Comparison of ENCODE assay signal across 18 cellular contexts in genomic region chr10:81957976-81958375, GRCh38.
"Had no signal": no experiment of that assay in that cellular context is flagged by ENCODE, and none has a peak within 500 bp of the region (broad histone marks: within the 10 kb centered on the region; RNA-seq: fewer than 3 reads in every experiment).

No MANE protein-coding gene starts in this region.

- H3K9me3 ChIP-seq: upper lobe of right lung had no signal

- H3K27me3 ChIP-seq: foreskin keratinocyte, spleen, upper lobe of right lung had no signal

- FAIRE-seq: bronchial epithelial cell, kidney had no signal

- DNase-seq: activated CD4-positive, alpha-beta T cell treated with anti-CD3 and anti-CD28 coated beads for 4 hours; activated CD4-positive, alpha-beta T cell treated with anti-CD3 and anti-CD28 coated beads, Interleukin-2, amount 50 U/mL, for 48 hours; activated CD4-positive, CD25-positive, alpha-beta regulatory T cell; activated CD8-positive, alpha-beta memory T cell treated with anti-CD3 and anti-CD28 coated beads, Interleukin-2, amount 50 U/mL, for 48 hours; activated naive CD4-positive, alpha-beta T cell treated with Interleukin-2 at 50 U/mL for 16 hours; activated T-cell treated with anti-CD3 and anti-CD28 coated beads, Interleukin-2, amount 50 U/mL, for 48 hours; endodermal cell; foreskin keratinocyte; kidney; left ventricle myocardium inferior; natural killer cell; spleen; stimulated activated CD4-positive, alpha-beta T cell treated with anti-CD3 and anti-CD28 coated beads, Interleukin-4, amount 100 ng/mL, for 1 hour; stimulated activated naive CD8-positive, alpha-beta T cell treated with anti-CD3 and anti-CD28 coated beads, Interleukin-15, Interleukin-2, amounts not matched to agents 100 U/mL and 50 U/mL, for 24 hours; T-helper 17 cell; upper lobe of right lung had no signal

- H3K27ac ChIP-seq: coronary artery, foreskin keratinocyte, left ventricle myocardium inferior, spleen, upper lobe of right lung had no signal

- H3K36me3 ChIP-seq: left ventricle myocardium inferior, spleen, upper lobe of right lung had no signal

- ATAC-seq: foreskin keratinocyte; natural killer cell; stimulated activated naive CD8-positive, alpha-beta T cell treated with anti-CD3 and anti-CD28 coated beads, Interleukin-15, Interleukin-2, amounts not matched to agents 100 U/mL and 50 U/mL, for 24 hours; T-helper 17 cell; upper lobe of right lung had no signal

- H3K4me3 ChIP-seq: coronary artery, left ventricle myocardium inferior, spleen, upper lobe of right lung had no signal

- H3K4me1 ChIP-seq: foreskin keratinocyte, left ventricle myocardium inferior, spleen, upper lobe of right lung had no signal
